Comparison of ENCODE assay signal across 20 cellular contexts in genomic region chr17:38460716-38461650, GRCh38. TPM values are rescaled to one million over a fixed set of nuclear protein-coding genes. Genes with fewer than 3 reads are reported as not detected.
A peak's percentile ranks its signal among the peaks of the same experiment; 100 is the strongest.
DNase-seq lines count a peak whose midpoint lies in the region; ATAC-seq and TF ChIP-seq lines count a peak whose summit lies in the region.
"Had no signal": no experiment of that assay in that cellular context is flagged by ENCODE, and none has a peak within 500 bp of the region (broad histone marks: within the 10 kb centered on the region; RNA-seq: fewer than 3 reads in every experiment).

No MANE protein-coding gene starts in this region.

- peaks cover 32% of the 10 kb centered on the region for H3K4me1 ChIP-seq in osteoblast (ENCODE audit: insufficient read depth, low read length)

- no peak overlapping the region for H3K4me2 ChIP-seq in osteoblast (ENCODE audit: insufficient read depth, low read length)

- peaks cover 5% of the 10 kb centered on the region for H3K27me3 Mint-ChIP-seq in HFFc6 (ENCODE audit: insufficient read depth)

- no peak overlapping the region for H3K4me3 Mint-ChIP-seq in HFFc6
- H3K4me3 Mint-ChIP-seq: activated CD4-positive, alpha-beta T cell treated with anti-CD3 and anti-CD28 coated beads for 36 hours; activated naive CD8-positive, alpha-beta T cell treated with anti-CD3 and anti-CD28 coated beads, Interleukin-2, amount 50 U/mL, for 24 hours; activated T-helper 17 cell treated with anti-CD3 and anti-CD28 coated beads, Interleukin-2, amount 50 U/mL, for 72 hours; dendritic cell treated with granulocyte-macrophage colony-stimulating factor and Interleukin-4, amounts not matched to agents 40 ng/mL and 50 ng/mL, for 4 days; naive B cell had no signal

- peaks cover 69% of the 10 kb centered on the region for H4K20me1 ChIP-seq in osteoblast (ENCODE audit: insufficient read depth, low read length)

- H3K27ac Mint-ChIP-seq in HFFc6: peak overlapping the region; percentile 57
- H3K27ac Mint-ChIP-seq: activated CD4-positive, alpha-beta T cell treated with anti-CD3 and anti-CD28 coated beads for 36 hours; activated naive CD8-positive, alpha-beta T cell treated with anti-CD3 and anti-CD28 coated beads, Interleukin-2, amount 50 U/mL, for 24 hours; activated T-helper 17 cell treated with anti-CD3 and anti-CD28 coated beads, Interleukin-2, amount 50 U/mL, for 72 hours; dendritic cell treated with granulocyte-macrophage colony-stimulating factor and Interleukin-4, amounts not matched to agents 40 ng/mL and 50 ng/mL, for 4 days had no signal

- H3K27ac ChIP-seq in osteoblast (ENCODE audit: low read depth, low read length): no peak overlapping the region
- H3K27ac ChIP-seq: breast epithelium, transverse colon had no signal

- H3K36me3 Mint-ChIP-seq in HFFc6 (ENCODE audit: low read depth): peaks cover 31% of the 10 kb centered on the region
- H3K36me3 Mint-ChIP-seq: naive B cell had no signal

- peaks cover 57% of the 10 kb centered on the region for H3K4me1 Mint-ChIP-seq in HFFc6 (ENCODE audit: low read depth)
- H3K4me1 Mint-ChIP-seq: activated CD4-positive, alpha-beta T cell treated with anti-CD3 and anti-CD28 coated beads for 36 hours; activated naive CD8-positive, alpha-beta T cell treated with anti-CD3 and anti-CD28 coated beads, Interleukin-2, amount 50 U/mL, for 24 hours; activated T-helper 17 cell treated with anti-CD3 and anti-CD28 coated beads, Interleukin-2, amount 50 U/mL, for 72 hours had no signal

- no peak overlapping the region for H3K4me3 ChIP-seq in osteoblast (ENCODE audit: insufficient read depth, low read length)
- H3K4me3 ChIP-seq: breast epithelium, transverse colon had no signal

- H3K9me3 Mint-ChIP-seq in HFFc6: no peaks in the 10 kb centered on the region
- H3K9me3 Mint-ChIP-seq: activated naive CD8-positive, alpha-beta T cell treated with anti-CD3 and anti-CD28 coated beads, Interleukin-2, amount 50 U/mL, for 24 hours; activated T-helper 17 cell treated with anti-CD3 and anti-CD28 coated beads, Interleukin-2, amount 50 U/mL, for 72 hours; dendritic cell treated with granulocyte-macrophage colony-stimulating factor and Interleukin-4, amounts not matched to agents 40 ng/mL and 50 ng/mL, for 4 days; naive B cell had no signal

- H3K79me2 ChIP-seq in osteoblast (ENCODE audit: insufficient read depth, low read length): peaks cover 83% of the 10 kb centered on the region

- H3K9me3 ChIP-seq in osteoblast (ENCODE audit: low read depth, low read length): no peaks in the 10 kb centered on the region
- H3K9me3 ChIP-seq: breast epithelium, transverse colon had no signal

- TF ChIP-seq CTCF in HFFc6 (IDR thresholded peaks at IDR 0.05) (peak; percentile 20; the same call in 1 of the 2 replicates), osteoblast (IDR thresholded peaks at IDR 0.05; ENCODE audit: extremely low read depth, low read depth, low read length) (no peak)

- peak; percentile 51 for DNase-seq in D341Med (ENCODE audit: low spot score)
- no peak for DNase-seq in HFFc6
- DNase-seq in ecto neural progenitor cell (ENCODE audit: low spot score): peak; percentile 49
- peak; percentile 66 for DNase-seq in osteoblast (ENCODE audit: insufficient read length, low spot score, missing footprints)
- DNase-seq in stimulated activated CD4-positive, alpha-beta T cell treated with anti-CD3 and anti-CD28 coated beads, Interleukin-4, amount 100 ng/mL, for 24 hours: no peak
- DNase-seq in NCI-H2171 (lab: John Stamatoyannopoulos, UW): no peak
- DNase-seq: activated CD4-positive, alpha-beta T cell treated with anti-CD3 and anti-CD28 coated beads for 36 hours; activated naive CD8-positive, alpha-beta T cell treated with anti-CD3 and anti-CD28 coated beads, Interleukin-2, amount 50 U/mL, for 24 hours; foreskin fibroblast; KG1; naive B cell; NCI-H2171 treated with DMSO at 0.1 percent for 48 hours; posterior cingulate gyrus; stimulated activated CD4-positive, alpha-beta T cell treated with anti-CD3 and anti-CD28 coated beads, Interleukin-1b, Interleukin-23, amount 100 ng/mL, for 48 hours; stimulated activated naive CD4-positive, alpha-beta T cell; transverse colon had no signal

- H3K36me3 ChIP-seq in osteoblast (ENCODE audit: insufficient read depth, low read length): peaks cover 54% of the 10 kb centered on the region
- H3K36me3 ChIP-seq: breast epithelium, transverse colon had no signal

- H2AFZ ChIP-seq in osteoblast (ENCODE audit: low read length): no peak overlapping the region

- no peaks in the 10 kb centered on the region for H3K27me3 ChIP-seq in osteoblast (ENCODE audit: insufficient read depth, low read length)
- H3K27me3 ChIP-seq: breast epithelium, transverse colon had no signal

- no peak for ATAC-seq in GM21619 (IDR thresholded peaks at IDR 0.05; ENCODE audit: unreplicated experiment)
- ATAC-seq: activated CD4-positive, alpha-beta T cell treated with anti-CD3 and anti-CD28 coated beads for 36 hours; activated naive CD8-positive, alpha-beta T cell treated with anti-CD3 and anti-CD28 coated beads, Interleukin-2, amount 50 U/mL, for 24 hours; activated T-helper 17 cell treated with anti-CD3 and anti-CD28 coated beads, Interleukin-2, amount 50 U/mL, for 72 hours had no signal

RNA-seq across cellular contexts. Expression of gene ARHGAP23, which starts 32.7 kb away (rescaled TPM):
- 100 to 1,000 TPM; 206 to 231 (median 224) TPM for total RNA-seq in HFFc6 (2021; fragmentation: NEBNext Ultra II Directional; extraction: Animal tissue kit (Norgen Biotek cat#: 25700))
- total RNA-seq in osteoblast: 47.0 and 49.8 TPM in 2 replicates

Comparison
In these comparisons a context has a peak if more than half of its experiments do, and no peak if none do; other contexts are left out.
1. DNase-seq: peak in D341Med (single experiment), ecto neural progenitor cell (single experiment) and osteoblast (single experiment); none in HFFc6 (single experiment), stimulated activated CD4-positive, alpha-beta T cell treated with anti-CD3 and anti-CD28 coated beads, Interleukin-4, amount 100 ng/mL, for 24 hours (single experiment) and NCI-H2171 (single experiment).